In the genomic region with DNA sequence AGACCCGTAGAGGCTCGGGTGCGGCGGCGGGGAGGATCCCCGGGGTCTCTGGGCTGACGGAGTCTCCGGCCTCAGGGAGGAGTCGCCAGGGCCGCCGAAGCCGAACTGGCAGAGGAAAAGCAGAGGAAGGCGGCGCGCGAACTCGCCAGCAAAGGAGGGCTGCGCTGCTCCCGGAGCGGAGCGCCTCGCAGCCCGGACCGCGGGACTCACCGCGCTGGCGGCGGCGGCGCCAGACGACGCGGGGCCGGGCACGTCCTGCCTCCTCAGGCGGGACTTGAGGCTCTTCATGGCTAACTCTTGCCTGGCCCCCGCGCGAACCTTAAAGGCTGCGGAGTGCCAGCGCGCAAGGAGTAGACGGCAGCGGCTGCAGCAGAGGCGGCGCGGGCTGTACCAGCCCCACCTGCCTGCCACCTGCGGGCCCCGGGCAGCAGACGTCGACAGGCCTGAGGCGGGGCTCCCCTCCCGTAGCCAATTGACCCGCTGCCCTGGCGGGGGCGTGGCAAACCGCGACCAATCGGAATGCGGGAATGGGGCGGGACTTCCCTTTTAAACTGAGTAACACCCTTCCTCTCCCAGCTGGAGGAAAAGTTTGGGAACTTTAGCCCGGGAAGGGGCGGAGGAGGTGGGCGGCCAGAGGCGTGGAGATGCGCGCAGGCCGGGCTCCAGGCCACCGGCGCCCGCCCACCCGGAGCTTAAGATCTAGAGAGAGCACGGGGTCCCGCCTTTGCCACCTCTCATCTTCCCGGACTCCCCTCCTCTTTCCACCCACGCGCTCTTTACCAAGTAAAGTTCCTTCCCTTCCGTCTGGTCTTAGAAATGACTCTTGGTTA, we compare ENCODE assay signal across 8 cellular contexts. TPM values are rescaled to one million over a fixed set of nuclear protein-coding genes. Genes with fewer than 3 reads are reported as not detected.
DNase-seq lines count a peak whose midpoint lies in the region; ATAC-seq and TF ChIP-seq lines count a peak whose summit lies in the region.

A gene with protein sequence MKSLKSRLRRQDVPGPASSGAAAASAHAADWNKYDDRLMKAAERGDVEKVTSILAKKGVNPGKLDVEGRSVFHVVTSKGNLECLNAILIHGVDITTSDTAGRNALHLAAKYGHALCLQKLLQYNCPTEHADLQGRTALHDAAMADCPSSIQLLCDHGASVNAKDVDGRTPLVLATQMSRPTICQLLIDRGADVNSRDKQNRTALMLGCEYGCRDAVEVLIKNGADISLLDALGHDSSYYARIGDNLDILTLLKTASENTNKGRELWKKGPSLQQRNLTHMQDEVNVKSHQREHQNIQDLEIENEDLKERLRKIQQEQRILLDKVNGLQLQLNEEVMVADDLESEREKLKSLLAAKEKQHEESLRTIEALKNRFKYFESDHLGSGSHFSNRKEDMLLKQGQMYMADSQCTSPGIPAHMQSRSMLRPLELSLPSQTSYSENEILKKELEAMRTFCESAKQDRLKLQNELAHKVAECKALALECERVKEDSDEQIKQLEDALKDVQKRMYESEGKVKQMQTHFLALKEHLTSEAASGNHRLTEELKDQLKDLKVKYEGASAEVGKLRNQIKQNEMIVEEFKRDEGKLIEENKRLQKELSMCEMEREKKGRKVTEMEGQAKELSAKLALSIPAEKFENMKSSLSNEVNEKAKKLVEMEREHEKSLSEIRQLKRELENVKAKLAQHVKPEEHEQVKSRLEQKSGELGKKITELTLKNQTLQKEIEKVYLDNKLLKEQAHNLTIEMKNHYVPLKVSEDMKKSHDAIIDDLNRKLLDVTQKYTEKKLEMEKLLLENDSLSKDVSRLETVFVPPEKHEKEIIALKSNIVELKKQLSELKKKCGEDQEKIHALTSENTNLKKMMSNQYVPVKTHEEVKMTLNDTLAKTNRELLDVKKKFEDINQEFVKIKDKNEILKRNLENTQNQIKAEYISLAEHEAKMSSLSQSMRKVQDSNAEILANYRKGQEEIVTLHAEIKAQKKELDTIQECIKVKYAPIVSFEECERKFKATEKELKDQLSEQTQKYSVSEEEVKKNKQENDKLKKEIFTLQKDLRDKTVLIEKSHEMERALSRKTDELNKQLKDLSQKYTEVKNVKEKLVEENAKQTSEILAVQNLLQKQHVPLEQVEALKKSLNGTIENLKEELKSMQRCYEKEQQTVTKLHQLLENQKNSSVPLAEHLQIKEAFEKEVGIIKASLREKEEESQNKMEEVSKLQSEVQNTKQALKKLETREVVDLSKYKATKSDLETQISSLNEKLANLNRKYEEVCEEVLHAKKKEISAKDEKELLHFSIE (N-terminal part only) (minus strand): TSS at position 439 of the 830 bp plus-strand sequence. CDS start 151 bp downstream, at position 288.

- peak within 1 kb of the TSS; percentile 94 for H3K27ac ChIP-seq in lower lobe of right lung

- peaks cover 13 to 22% of the 10 kb centered on the region in 2 donors for H3K4me1 Mint-ChIP-seq in effector memory CD8-positive, alpha-beta T cell (ENCODE audit: low read depth in 2 of 2)

- peak; percentile 90 for DNase-seq in AG09319 (ENCODE audit: extremely low read depth, low read depth)
- DNase-seq in NCI-H748 treated with DMSO at 0.1 percent for 48 hours (lab: John Stamatoyannopoulos, UW) = peak; percentile 79
- DNase-seq in activated CD8-positive, alpha-beta memory T cell treated with anti-CD3 and anti-CD28 coated beads for 48 hours (ENCODE audit: low read depth in 2 of 3, low spot score in 2 of 3) = peak; percentile 52 to 59 (median 57)
- DNase-seq in effector memory CD8-positive, alpha-beta T cell = peak; percentile 12 to 28 (median 20)
- peak; percentile 89 for DNase-seq in lower lobe of right lung
- peak; percentile 71 to 77 for DNase-seq in stimulated activated CD4-positive, alpha-beta T cell treated with anti-CD3 and anti-CD28 coated beads, Interleukin-4, amount 100 ng/mL, for 4 hours

- peak; percentile 95 for ATAC-seq in GM19324 (IDR thresholded peaks at IDR 0.05; ENCODE audit: low FRiP score, unreplicated experiment)
- peak; percentile 84 for ATAC-seq in HG03520 (IDR thresholded peaks at IDR 0.05; ENCODE audit: unreplicated experiment)
- peak; percentile 88 for ATAC-seq in effector memory CD8-positive, alpha-beta T cell (replicated peaks)
- peak; percentile 97 to 98 for ATAC-seq in lower lobe of right lung

- H3K27ac Mint-ChIP-seq in effector memory CD8-positive, alpha-beta T cell = peak within 1 kb of the TSS in 1 of 2 donors; percentile 30

- H3K4me1 ChIP-seq in lower lobe of right lung = peaks cover 50% of the 10 kb centered on the region

- no peaks in the 10 kb centered on the region for H3K36me3 Mint-ChIP-seq in effector memory CD8-positive, alpha-beta T cell (ENCODE audit: insufficient read depth)

- H3K27me3 ChIP-seq in lower lobe of right lung (ENCODE audit: low read depth) = peaks cover 19% of the 10 kb centered on the region

- H3K9me3 Mint-ChIP-seq in effector memory CD8-positive, alpha-beta T cell = no peaks in the 10 kb centered on the region

- peaks cover 72 to 75% of the 10 kb centered on the region in 2 donors for H3K27me3 Mint-ChIP-seq in effector memory CD8-positive, alpha-beta T cell

- peak within 1 kb of the TSS; percentile 79 for H3K4me3 ChIP-seq in lower lobe of right lung

- H3K4me3 Mint-ChIP-seq in effector memory CD8-positive, alpha-beta T cell = peak within 1 kb of the TSS; percentile 76 to 81

- no peaks in the 10 kb centered on the region for H3K9me3 ChIP-seq in lower lobe of right lung

- intact Hi-C loops in lower lobe of right lung (cut with DNase I) = no loop called here

- no peaks in the 10 kb centered on the region for H3K36me3 ChIP-seq in lower lobe of right lung

- TF ChIP-seq CTCF in AG09319 (IDR thresholded peaks at IDR 0.05; ENCODE audit: low read depth, low read length) = no peak
- peak; percentile 25 for TF ChIP-seq CTCF in lower lobe of right lung (IDR thresholded peaks at IDR 0.05)

RNA-seq across cellular contexts. Expression of the gene that starts here (rescaled TPM):
- total RNA-seq in lower lobe of right lung = 35.7 TPM

Comparison
In these comparisons a context has a peak if more than half of its experiments do, and no peak if none do; other contexts are left out.
1. Peak in every context shown above with its lines: DNase-seq, ATAC-seq, H3K4me3 ChIP-seq and H3K27ac ChIP-seq.
2. DNase-seq: peak in every context shown above with its lines; median percentile 90 in AG09319; 89 in lower lobe of right lung; 79 in NCI-H748 treated with DMSO at 0.1 percent for 48 hours; 74 in stimulated activated CD4-positive, alpha-beta T cell treated with anti-CD3 and anti-CD28 coated beads, Interleukin-4, amount 100 ng/mL, for 4 hours; 57 in activated CD8-positive, alpha-beta memory T cell treated with anti-CD3 and anti-CD28 coated beads for 48 hours; 20 in effector memory CD8-positive, alpha-beta T cell.